9 cellular contexts compared by ENCODE assay signal in genomic region chr15:92845109-92845508, GRCh38. TPM values are rescaled to one million over a fixed set of nuclear protein-coding genes. Genes with fewer than 3 reads are reported as not detected.
DNase-seq lines count a peak whose midpoint lies in the region; ATAC-seq, FAIRE-seq and TF ChIP-seq lines count a peak whose summit lies in the region.
"Had no signal": no experiment of that assay in that cellular context is flagged by ENCODE, and none has a peak within 500 bp of the region (broad histone marks: within the 10 kb centered on the region; RNA-seq: fewer than 3 reads in every experiment).

No MANE protein-coding gene starts in this region.

- H3K27me3 ChIP-seq in ovary: no peaks in the 10 kb centered on the region
- H3K27me3 ChIP-seq: SJCRH30 had no signal

- H3K9me3 Mint-ChIP-seq in activated naive CD8-positive, alpha-beta T cell (ENCODE audit: low read depth): no peaks in the 10 kb centered on the region

- peak; percentile 63 for ATAC-seq in GM19468 (IDR thresholded peaks at IDR 0.05; ENCODE audit: extremely low read depth, unreplicated experiment)

- H3K27ac Mint-ChIP-seq in activated naive CD8-positive, alpha-beta T cell: peak overlapping the region; percentile 98

- H3K27ac ChIP-seq in kidney (ENCODE audit: low read depth in 2 of 2, low read length in 2 of 2) (peak overlapping the region in 1 of 2 donors; percentile 51), ovary (no peak overlapping the region)

- no peaks in the 10 kb centered on the region for H3K9me3 ChIP-seq in kidney (ENCODE audit: control insufficient read depth in 1 of 2, low read length in 2 of 2)
- no peaks in the 10 kb centered on the region for H3K9me3 ChIP-seq in ovary
- H3K9me3 ChIP-seq: SJCRH30 had no signal

- peaks cover 77% of the 10 kb centered on the region for H3K4me1 Mint-ChIP-seq in activated naive CD8-positive, alpha-beta T cell (ENCODE audit: low read depth)

- FAIRE-seq in kidney (lab: Jason Lieb, UNC): peak; percentile 50

- TF ChIP-seq CTCF in LNCaP clone FGC (IDR thresholded peaks at IDR 0.05; ENCODE audit: control insufficient read depth, extremely low read depth, insufficient read depth): no peak
- TF ChIP-seq CTCF in kidney (IDR thresholded peaks at IDR 0.05; ENCODE audit: borderline replicate concordance, extremely low read depth, insufficient read depth): no peak
- TF ChIP-seq CTCF in ovary (IDR thresholded peaks at IDR 0.05): no peak

- H3K36me3 ChIP-seq in kidney (ENCODE audit: control insufficient read depth in 1 of 2, insufficient read depth in 2 of 2, low read length in 2 of 2) (no peaks in the 10 kb centered on the region), ovary (no peaks in the 10 kb centered on the region)
- H3K36me3 ChIP-seq: SJCRH30 had no signal

- H3K36me3 Mint-ChIP-seq in activated naive CD8-positive, alpha-beta T cell: no peaks in the 10 kb centered on the region

- intact Hi-C loops in kidney (cut with DNase I) (no loop called here), ovary (cut with DNase I) (no loop called here)

- peak; percentile 34 for DNase-seq in DMS153 treated with DMSO at 0.1 percent for 48 hours (lab: John Stamatoyannopoulos, UW; ENCODE audit: unreplicated experiment)
- peak; percentile 46 for DNase-seq in LNCaP clone FGC (ENCODE audit: low read depth)
- no peak for DNase-seq in kidney
- no peak for DNase-seq in ovary
- no peak for DNase-seq in NCI-H146 (lab: John Stamatoyannopoulos, UW)
- DNase-seq in hepatic stellate cell (ENCODE audit: low spot score): no peak

- H3K9ac ChIP-seq in kidney (ENCODE audit: low read length in 2 of 2): peak overlapping the region in 1 of 2 donors; percentile 37

- peak overlapping the region; percentile 85 for H3K4me3 Mint-ChIP-seq in activated naive CD8-positive, alpha-beta T cell

- H3K4me3 ChIP-seq in LNCaP clone FGC (ENCODE audit: low read depth, low read length) (no peak overlapping the region), kidney (ENCODE audit: low read length in 2 of 2) (no peak overlapping the region), ovary (no peak overlapping the region)
- H3K4me3 ChIP-seq: SJCRH30 had no signal

- H3K4me1 ChIP-seq in kidney (ENCODE audit: control insufficient read depth in 1 of 2, insufficient read depth in 1 of 2, low read depth in 1 of 2, low read length in 2 of 2): peaks cover 4 to 7% of the 10 kb centered on the region in 2 donors
- peaks cover 7% of the 10 kb centered on the region for H3K4me1 ChIP-seq in ovary (ENCODE audit: insufficient read depth)

- no peak for TF ChIP-seq EP300 in ovary (IDR thresholded peaks at IDR 0.05)

- no peaks in the 10 kb centered on the region for H3K27me3 Mint-ChIP-seq in activated naive CD8-positive, alpha-beta T cell

- TF ChIP-seq POLR2A in ovary (IDR thresholded peaks at IDR 0.05): no peak

RNA-seq across cellular contexts. Expression of gene CHD2, which starts 55.0 kb away (rescaled TPM):
- total RNA-seq in kidney (137 TPM), ovary (100 to 1,000 TPM in 4 of 7 donors, 10 to 100 TPM in 3; 83.8 to 146 (median 106) TPM)
- polyA plus RNA-seq in kidney (ENCODE audit: insufficient read depth, low read depth, low replicate concordance) (22.5 TPM), ovary (10 to 100 TPM; 43.6 to 73.9 TPM)

Comparison
In these comparisons a context has a peak if more than half of its experiments do, and no peak if none do; other contexts are left out.
1. DNase-seq: peak in DMS153 treated with DMSO at 0.1 percent for 48 hours (single experiment) and LNCaP clone FGC (single experiment); none in kidney (single experiment), ovary (0 of 5), NCI-H146 (single experiment) and hepatic stellate cell (single experiment).